ENCODE assay signal across 11 cellular contexts in genomic region chr13:103539265-103539664, GRCh38.
DNase-seq lines count a peak whose midpoint lies in the region; ATAC-seq lines count a peak whose summit lies in the region.
"Had no signal": no experiment of that assay in that cellular context is flagged by ENCODE, and none has a peak within 500 bp of the region (broad histone marks: within the 10 kb centered on the region; RNA-seq: fewer than 3 reads in every experiment).

No MANE protein-coding gene starts in this region.

- no peak for ATAC-seq in HG02588 (IDR thresholded peaks at IDR 0.05; ENCODE audit: unreplicated experiment)
- no peak for ATAC-seq in GM21576 (IDR thresholded peaks at IDR 0.05; ENCODE audit: unreplicated experiment)
- ATAC-seq: lower lobe of right lung had no signal

- no peak overlapping the region for H3K4me3 Mint-ChIP-seq in T-helper 2 cell treated with Interferon-gamma antibody and Interleukin-4, amounts not matched to agents 5 μg/mL and 100 μg/mL, for 36 hours
- H3K4me3 Mint-ChIP-seq: activated naive CD8-positive, alpha-beta T cell treated with anti-CD3 and anti-CD28 coated beads for 36 hours had no signal

- H3K9me3 Mint-ChIP-seq in T-helper 2 cell treated with Interferon-gamma antibody and Interleukin-4, amounts not matched to agents 5 μg/mL and 100 μg/mL, for 36 hours = peaks cover 10% of the 10 kb centered on the region

- no peak overlapping the region for H3K27ac Mint-ChIP-seq in T-helper 2 cell treated with Interferon-gamma antibody and Interleukin-4, amounts not matched to agents 5 μg/mL and 100 μg/mL, for 36 hours
- H3K27ac Mint-ChIP-seq: activated naive CD8-positive, alpha-beta T cell treated with anti-CD3 and anti-CD28 coated beads for 36 hours had no signal

- H3K27me3 Mint-ChIP-seq in T-helper 2 cell treated with Interferon-gamma antibody and Interleukin-4, amounts not matched to agents 5 μg/mL and 100 μg/mL, for 36 hours (ENCODE audit: low read depth) = no peaks in the 10 kb centered on the region
- H3K27me3 Mint-ChIP-seq: activated naive CD8-positive, alpha-beta T cell treated with anti-CD3 and anti-CD28 coated beads for 36 hours had no signal

- no peaks in the 10 kb centered on the region for H3K4me1 Mint-ChIP-seq in T-helper 2 cell treated with Interferon-gamma antibody and Interleukin-4, amounts not matched to agents 5 μg/mL and 100 μg/mL, for 36 hours (ENCODE audit: low read depth)
- H3K4me1 Mint-ChIP-seq: activated naive CD8-positive, alpha-beta T cell treated with anti-CD3 and anti-CD28 coated beads for 36 hours had no signal

- DNase-seq in DMS153 treated with DMSO at 0.1 percent for 48 hours (lab: John Stamatoyannopoulos, UW; ENCODE audit: unreplicated experiment) (peak; percentile 13), NCI-H1417 treated with DMSO at 0.1 percent for 48 hours (lab: John Stamatoyannopoulos, UW) (peak; percentile 85), NCI-H82 treated with DMSO at 0.1 percent for 48 hours (lab: John Stamatoyannopoulos, UW; ENCODE audit: unreplicated experiment) (peak; percentile 86), left kidney (ENCODE audit: low read depth, low spot score) (peak; percentile 88), RPMI8226 (no peak)
- no peak for DNase-seq in T-helper 2 cell treated with Interferon-gamma antibody and Interleukin-4, amounts not matched to agents 5 μg/mL and 100 μg/mL, for 36 hours (ENCODE audit: low spot score)
- DNase-seq: activated naive CD8-positive, alpha-beta T cell treated with anti-CD3 and anti-CD28 coated beads for 36 hours; foreskin melanocyte; lower lobe of right lung had no signal

- H3K36me3 Mint-ChIP-seq in T-helper 2 cell treated with Interferon-gamma antibody and Interleukin-4, amounts not matched to agents 5 μg/mL and 100 μg/mL, for 36 hours (ENCODE audit: low read depth) = no peaks in the 10 kb centered on the region
- H3K36me3 Mint-ChIP-seq: activated naive CD8-positive, alpha-beta T cell treated with anti-CD3 and anti-CD28 coated beads for 36 hours had no signal

Comparison
In these comparisons a context has a peak if more than half of its experiments do, and no peak if none do; other contexts are left out.
1. DNase-seq: peak in DMS153 treated with DMSO at 0.1 percent for 48 hours (single experiment), NCI-H1417 treated with DMSO at 0.1 percent for 48 hours (single experiment), NCI-H82 treated with DMSO at 0.1 percent for 48 hours (single experiment) and left kidney (single experiment); none in T-helper 2 cell treated with Interferon-gamma antibody and Interleukin-4, amounts not matched to agents 5 μg/mL and 100 μg/mL, for 36 hours (single experiment) and RPMI8226 (single experiment).